ENCODE assay signal across 1 cellular context in the genomic region with DNA sequence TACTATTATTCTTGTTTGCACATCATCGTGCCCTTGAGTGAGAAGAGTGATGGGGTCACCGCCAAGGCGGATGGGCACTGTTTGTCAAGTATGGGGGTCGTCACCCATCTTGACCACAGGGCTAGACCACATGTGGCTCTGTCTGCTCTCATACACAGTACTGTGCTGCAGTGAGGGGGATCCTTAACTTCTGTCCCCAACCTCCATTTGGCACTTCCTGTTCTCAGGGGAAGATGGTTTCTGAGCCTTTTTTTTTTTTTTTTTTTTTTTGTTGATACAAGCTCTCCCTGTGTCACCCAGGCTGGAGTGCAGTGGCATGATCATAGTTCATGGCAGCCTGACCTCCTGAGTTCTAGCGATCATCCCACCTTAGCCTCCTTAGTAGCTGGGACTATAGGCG.
TF ChIP-seq lines count a peak whose summit lies in the region.

No MANE protein-coding gene starts in this region.

TF ChIP-seq in HepG2, 621 proteins besides CTCF, POLR2A, EP300 and RAD21:
- TF ChIP-seq ZNF543 (CRISPR knock-in tag; IDR thresholded peaks at IDR 0.05) (no peak), FOXA1 (IDR thresholded peaks at IDR 0.05) (no peak), FOXA1 (CRISPR knock-in tag; IDR thresholded peaks at IDR 0.05) (no peak), POLR2G (IDR thresholded peaks at IDR 0.05; ENCODE audit: low read depth, low read length) (no peak), FOXC1 (CRISPR knock-in tag; IDR thresholded peaks at IDR 0.05; ENCODE audit: borderline replicate concordance) (no peak), ZNF256 (CRISPR knock-in tag; conservative IDR thresholded peaks at IDR 0.05) (no peak), NRL (CRISPR knock-in tag; IDR thresholded peaks at IDR 0.05; ENCODE audit: borderline replicate concordance) (no peak), MAFG (CRISPR knock-in tag; IDR thresholded peaks at IDR 0.05) (no peak), ZBTB33 (CRISPR knock-in tag; IDR thresholded peaks at IDR 0.05) (peak; percentile 8; the same call in 1 of the 2 replicates), ZNF724P (CRISPR knock-in tag; IDR thresholded peaks at IDR 0.05; ENCODE audit: borderline replicate concordance) (no peak), NAIF1 (CRISPR knock-in tag; IDR thresholded peaks at IDR 0.05; ENCODE audit: borderline replicate concordance) (no peak), ZNF510 (CRISPR knock-in tag; IDR thresholded peaks at IDR 0.05; ENCODE audit: low read depth) (no peak), RFX1 (IDR thresholded peaks at IDR 0.05) (no peak), TCF7L2 (IDR thresholded peaks at IDR 0.05; ENCODE audit: low read depth, low read length) (no peak), ZNF512B (CRISPR knock-in tag; IDR thresholded peaks at IDR 0.05; ENCODE audit: borderline replicate concordance) (no peak), XBP1 (CRISPR knock-in tag; IDR thresholded peaks at IDR 0.05) (no peak), RARA (CRISPR knock-in tag; IDR thresholded peaks at IDR 0.05) (peak; percentile 11; the same call in 1 of the 2 replicates), SMAD3 (CRISPR knock-in tag; IDR thresholded peaks at IDR 0.05) (no peak), MED8 (CRISPR knock-in tag; IDR thresholded peaks at IDR 0.05; ENCODE audit: insufficient replicate concordance) (no peak), ZNF33B (CRISPR knock-in tag; IDR thresholded peaks at IDR 0.05) (no peak), MTA3 (CRISPR knock-in tag; IDR thresholded peaks at IDR 0.05) (no peak), PCBP2 (optimal IDR thresholded peaks at IDR 0.05; ENCODE audit: low read depth, low read length, poor library complexity, severe bottlenecking) (no peak), ZNF362 (CRISPR knock-in tag; IDR thresholded peaks at IDR 0.05; ENCODE audit: borderline replicate concordance) (peak; percentile 50; the same call in 1 of the 2 replicates)
- TF ChIP-seq, protein P1, sequence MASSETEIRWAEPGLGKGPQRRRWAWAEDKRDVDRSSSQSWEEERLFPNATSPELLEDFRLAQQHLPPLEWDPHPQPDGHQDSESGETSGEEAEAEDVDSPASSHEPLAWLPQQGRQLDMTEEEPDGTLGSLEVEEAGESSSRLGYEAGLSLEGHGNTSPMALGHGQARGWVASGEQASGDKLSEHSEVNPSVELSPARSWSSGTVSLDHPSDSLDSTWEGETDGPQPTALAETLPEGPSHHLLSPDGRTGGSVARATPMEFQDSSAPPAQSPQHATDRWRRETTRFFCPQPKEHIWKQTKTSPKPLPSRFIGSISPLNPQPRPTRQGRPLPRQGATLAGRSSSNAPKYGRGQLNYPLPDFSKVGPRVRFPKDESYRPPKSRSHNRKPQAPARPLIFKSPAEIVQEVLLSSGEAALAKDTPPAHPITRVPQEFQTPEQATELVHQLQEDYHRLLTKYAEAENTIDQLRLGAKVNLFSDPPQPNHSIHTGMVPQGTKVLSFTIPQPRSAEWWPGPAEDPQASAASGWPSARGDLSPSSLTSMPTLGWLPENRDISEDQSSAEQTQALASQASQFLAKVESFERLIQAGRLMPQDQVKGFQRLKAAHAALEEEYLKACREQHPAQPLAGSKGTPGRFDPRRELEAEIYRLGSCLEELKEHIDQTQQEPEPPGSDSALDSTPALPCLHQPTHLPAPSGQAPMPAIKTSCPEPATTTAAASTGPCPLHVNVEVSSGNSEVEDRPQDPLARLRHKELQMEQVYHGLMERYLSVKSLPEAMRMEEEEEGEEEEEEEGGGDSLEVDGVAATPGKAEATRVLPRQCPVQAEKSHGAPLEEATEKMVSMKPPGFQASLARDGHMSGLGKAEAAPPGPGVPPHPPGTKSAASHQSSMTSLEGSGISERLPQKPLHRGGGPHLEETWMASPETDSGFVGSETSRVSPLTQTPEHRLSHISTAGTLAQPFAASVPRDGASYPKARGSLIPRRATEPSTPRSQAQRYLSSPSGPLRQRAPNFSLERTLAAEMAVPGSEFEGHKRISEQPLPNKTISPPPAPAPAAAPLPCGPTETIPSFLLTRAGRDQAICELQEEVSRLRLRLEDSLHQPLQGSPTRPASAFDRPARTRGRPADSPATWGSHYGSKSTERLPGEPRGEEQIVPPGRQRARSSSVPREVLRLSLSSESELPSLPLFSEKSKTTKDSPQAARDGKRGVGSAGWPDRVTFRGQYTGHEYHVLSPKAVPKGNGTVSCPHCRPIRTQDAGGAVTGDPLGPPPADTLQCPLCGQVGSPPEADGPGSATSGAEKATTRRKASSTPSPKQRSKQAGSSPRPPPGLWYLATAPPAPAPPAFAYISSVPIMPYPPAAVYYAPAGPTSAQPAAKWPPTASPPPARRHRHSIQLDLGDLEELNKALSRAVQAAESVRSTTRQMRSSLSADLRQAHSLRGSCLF (CRISPR knock-in tag; IDR thresholded peaks at IDR 0.05; ENCODE audit: borderline replicate concordance) = no peak
- TF ChIP-seq, protein P2, sequence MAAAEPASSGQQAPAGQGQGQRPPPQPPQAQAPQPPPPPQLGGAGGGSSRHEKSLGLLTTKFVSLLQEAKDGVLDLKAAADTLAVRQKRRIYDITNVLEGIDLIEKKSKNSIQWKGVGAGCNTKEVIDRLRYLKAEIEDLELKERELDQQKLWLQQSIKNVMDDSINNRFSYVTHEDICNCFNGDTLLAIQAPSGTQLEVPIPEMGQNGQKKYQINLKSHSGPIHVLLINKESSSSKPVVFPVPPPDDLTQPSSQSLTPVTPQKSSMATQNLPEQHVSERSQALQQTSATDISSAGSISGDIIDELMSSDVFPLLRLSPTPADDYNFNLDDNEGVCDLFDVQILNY (CRISPR knock-in tag; conservative IDR thresholded peaks at IDR 0.05) = no peak
- TF ChIP-seq, protein P3, sequence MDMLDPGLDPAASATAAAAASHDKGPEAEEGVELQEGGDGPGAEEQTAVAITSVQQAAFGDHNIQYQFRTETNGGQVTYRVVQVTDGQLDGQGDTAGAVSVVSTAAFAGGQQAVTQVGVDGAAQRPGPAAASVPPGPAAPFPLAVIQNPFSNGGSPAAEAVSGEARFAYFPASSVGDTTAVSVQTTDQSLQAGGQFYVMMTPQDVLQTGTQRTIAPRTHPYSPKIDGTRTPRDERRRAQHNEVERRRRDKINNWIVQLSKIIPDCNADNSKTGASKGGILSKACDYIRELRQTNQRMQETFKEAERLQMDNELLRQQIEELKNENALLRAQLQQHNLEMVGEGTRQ (IDR thresholded peaks at IDR 0.05; ENCODE audit: low read depth, low read length) = no peak
- TF ChIP-seq, protein P3 (CRISPR knock-in tag; IDR thresholded peaks at IDR 0.05; ENCODE audit: borderline replicate concordance) = no peak
